8 cellular contexts compared by ENCODE assay signal in the genomic region with DNA sequence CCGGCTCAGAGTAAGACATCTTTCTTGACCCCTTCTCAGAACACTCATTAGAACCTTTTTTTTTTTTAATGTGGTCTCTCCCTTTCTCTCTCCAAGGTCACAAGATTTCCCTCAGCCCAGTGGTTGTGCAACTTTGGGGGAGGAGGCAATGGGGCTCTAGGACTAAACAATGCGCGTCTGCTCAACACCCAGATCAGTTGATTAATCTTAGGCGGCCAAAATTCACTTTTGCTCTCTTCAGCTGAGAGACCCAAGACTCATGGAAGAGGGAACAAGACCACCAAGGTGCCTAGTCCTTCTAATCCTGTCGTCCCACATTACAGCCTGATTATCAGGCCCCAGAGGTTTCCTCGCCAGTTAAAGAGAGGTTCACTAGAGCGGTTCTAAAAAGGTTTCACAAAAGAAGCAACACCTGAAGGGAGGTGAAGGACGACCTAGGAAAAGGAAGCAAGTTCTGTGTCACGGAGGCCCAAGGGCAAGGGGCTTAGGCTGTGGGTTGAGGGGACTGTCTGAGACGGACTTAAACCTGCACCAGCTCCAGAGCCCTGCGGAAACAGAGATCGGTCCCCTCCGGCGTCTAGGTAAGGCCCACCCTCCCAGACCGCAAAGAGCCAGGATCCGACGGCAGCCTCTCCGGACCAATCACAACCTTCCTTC. TPM values are rescaled to one million over a fixed set of nuclear protein-coding genes. Genes with fewer than 3 reads are reported as not detected.
DNase-seq lines count a peak whose midpoint lies in the region; ATAC-seq and TF ChIP-seq lines count a peak whose summit lies in the region.

No MANE protein-coding gene starts in this region.

- H3K4me3 ChIP-seq in IMR-90 (ENCODE audit: insufficient read depth, low read depth, low read length), result peak overlapping the region; percentile 64
- H3K4me3 ChIP-seq in left ventricle myocardium inferior, result peak overlapping the region; percentile 80
- H3K4me3 ChIP-seq in retinal pigment epithelial cell (ENCODE audit: low read length), result peak overlapping the region; percentile 78

- H3K14ac ChIP-seq in IMR-90 (replicated peaks; ENCODE audit: low read depth, low read length), result peak overlapping the region; percentile 91

- no peaks in the 10 kb centered on the region for H3K27me3 Mint-ChIP-seq in CD4-positive, alpha-beta T cell
- H3K27me3 Mint-ChIP-seq in activated T-helper 2 cell treated with anti-CD3 and anti-CD28 coated beads, Interferon-gamma antibody, Interleukin-2, Interleukin-4, amounts not matched to agents 10 μg/mL and 5 μg/mL and 100 μg/mL, durations not matched to agents 14 hours and 24 hours and 36 hours (ENCODE audit: low read depth), result no peaks in the 10 kb centered on the region

- no peaks in the 10 kb centered on the region for H3K9me3 ChIP-seq in CD4-positive, alpha-beta T cell (ENCODE audit: control insufficient read depth, low read length)
- H3K9me3 ChIP-seq in IMR-90 (ENCODE audit: control insufficient read depth, insufficient read depth, low read length), result no peaks in the 10 kb centered on the region
- H3K9me3 ChIP-seq in left ventricle myocardium inferior (replicated peaks), result no peaks in the 10 kb centered on the region

- ATAC-seq in CD4-positive, alpha-beta T cell (ENCODE audit: poor library complexity), result no peak
- no peak for ATAC-seq in IMR-90 (ENCODE audit: low read depth)
- no peak for ATAC-seq in HG02571 (IDR thresholded peaks at IDR 0.05; ENCODE audit: unreplicated experiment)
- no peak for ATAC-seq in GM18867 (IDR thresholded peaks at IDR 0.05; ENCODE audit: unreplicated experiment)

- H3K4me1 Mint-ChIP-seq in CD4-positive, alpha-beta T cell (ENCODE audit: low read depth), result peaks cover 48% of the 10 kb centered on the region
- peaks cover 27% of the 10 kb centered on the region for H3K4me1 Mint-ChIP-seq in activated T-helper 2 cell treated with anti-CD3 and anti-CD28 coated beads, Interferon-gamma antibody, Interleukin-2, Interleukin-4, amounts not matched to agents 10 μg/mL and 5 μg/mL and 100 μg/mL, durations not matched to agents 14 hours and 24 hours and 36 hours (ENCODE audit: low read depth)

- peak overlapping the region; percentile 89 for H2AFZ ChIP-seq in IMR-90 (replicated peaks; ENCODE audit: low read length, poor library complexity)

- peaks cover 14% of the 10 kb centered on the region; the same call in 1 of the 2 replicates for H3K36me3 ChIP-seq in IMR-90 (ENCODE audit: control insufficient read depth, insufficient read depth, low read length)
- peaks cover 13% of the 10 kb centered on the region for H3K36me3 ChIP-seq in left ventricle myocardium inferior

- no peak for DNase-seq in CD4-positive, alpha-beta T cell
- DNase-seq in IMR-90 (peak; percentile 65), left ventricle myocardium inferior (peak; percentile 52), retinal pigment epithelial cell (ENCODE audit: low read depth) (peak; percentile 54), GM20000 (ENCODE audit: low spot score) (no peak)
- peak; percentile 32 for DNase-seq in activated T-helper 2 cell treated with anti-CD3 and anti-CD28 coated beads, Interferon-gamma antibody, Interleukin-2, Interleukin-4, amounts not matched to agents 10 μg/mL and 5 μg/mL and 100 μg/mL, durations not matched to agents 14 hours and 24 hours and 36 hours (ENCODE audit: low spot score)

- CTCF ChIA-PET in CD4-positive, alpha-beta T cell (lab: Charles Lee), result interaction anchor here (0.8 to 2.9 kb wide), 6 partner anchors 9 to 180 kb away, joined by 3 to 14 read pairs (median 6); partner anchors contain the start of genes AAAS and PCBP2
- CTCF ChIA-PET in IMR-90 (lab: Yijun Ruan, JAX), result interaction anchor here (0.7 to 1.1 kb wide), 2 partner anchors 12 to 22 kb away, joined by 3 to 6 read pairs; no protein-coding TSS in a partner anchor

- peak overlapping the region; percentile 90 for H4K91ac ChIP-seq in IMR-90 (ENCODE audit: insufficient read depth, low read depth, low read length)

- peak overlapping the region; percentile 96 for H2AK9ac ChIP-seq in IMR-90 (replicated peaks; ENCODE audit: low read depth, low read length, poor library complexity)

- peak overlapping the region; percentile 89 for H3K23ac ChIP-seq in IMR-90 (ENCODE audit: low read depth, low read length)

- TF ChIP-seq CTCF in CD4-positive, alpha-beta T cell (IDR thresholded peaks at IDR 0.05), result no peak
- no peak for TF ChIP-seq CTCF in IMR-90 (conservative IDR thresholded peaks at IDR 0.05; ENCODE audit: low read depth, low read length)
- no peak for TF ChIP-seq CTCF in left ventricle myocardium inferior (IDR thresholded peaks at IDR 0.05; ENCODE audit: borderline replicate concordance)
- TF ChIP-seq CTCF in retinal pigment epithelial cell (conservative IDR thresholded peaks at IDR 0.05; ENCODE audit: low read depth, low read length), result no peak
- no peak for TF ChIP-seq CTCF in GM20000 (IDR thresholded peaks at IDR 0.05; ENCODE audit: extremely low read depth, missing control alignments)

- H2BK15ac ChIP-seq in IMR-90 (ENCODE audit: low read depth, low read length), result peak overlapping the region; percentile 60; the same call in 2 of the 3 replicates

- peak overlapping the region; percentile 93 for H2AK5ac ChIP-seq in IMR-90 (ENCODE audit: low read depth, low read length)

- H3K56ac ChIP-seq in IMR-90 (ENCODE audit: extremely low read depth, insufficient read depth, low read length), result peak overlapping the region; percentile 83

- peak overlapping the region; percentile 95 for H4K5ac ChIP-seq in IMR-90 (ENCODE audit: low read depth, low read length)

- H3K9me1 ChIP-seq in IMR-90 (ENCODE audit: insufficient read depth, low read length), result peaks cover 37% of the 10 kb centered on the region

- intact Hi-C loops in CD4-positive, alpha-beta T cell (cut with DNase I, micrococcal nuclease), result loop anchor here (1.0 to 5.0 kb wide), 5 partner anchors 47 to 227 kb away; partner anchors contain the start of genes ATP5MC2 (in 1 of the 2), CALCOCO1 (in 1 of the 2), PCBP2 (in 1 of the 2) and PRR13 (in 1 of the 2)
- intact Hi-C loops in IMR-90 (cut with micrococcal nuclease) (loop anchor here (2.0 to 5.0 kb wide), 2 partner anchors 48 to 179 kb away; partner anchors contain the start of genes AAAS and PCBP2), left ventricle myocardium inferior (cut with micrococcal nuclease) (no loop called here)
- intact Hi-C loops in activated T-helper 2 cell treated with anti-CD3 and anti-CD28 coated beads, Interferon-gamma antibody, Interleukin-2, Interleukin-4, amounts not matched to agents 10 μg/mL and 5 μg/mL and 100 μg/mL, durations not matched to agents 14 hours and 24 hours and 36 hours (cut with micrococcal nuclease), result loop anchor here (2.0 to 10.0 kb wide), 2 partner anchors 119 to 295 kb away; partner anchors contain the start of genes ITGB7 and SP1

- peaks cover 18% of the 10 kb centered on the region for H3K4me1 ChIP-seq in IMR-90 (ENCODE audit: control insufficient read depth, insufficient read depth, low read length)
- peaks cover 63% of the 10 kb centered on the region for H3K4me1 ChIP-seq in left ventricle myocardium inferior

- 0% methylated on average over 3 of the region's 18 CpGs; no CpG with 5 or more reads in 1 of the 2 experiments for WGBS in IMR-90 (ENCODE audit: extremely low coverage in 2 of 2, insufficient read length in 1 of 2), 2 experiments

- in situ Hi-C loops in IMR-90 (cut with MboI; ENCODE audit: low sequenced_read_pairs), result loop anchor here (10.0 kb wide), 1 partner anchor 175 kb away; the partner anchor contains the start of gene AAAS

- peak overlapping the region; percentile 84 to 98 for H4K8ac ChIP-seq in IMR-90 (ENCODE audit: low read depth in 2 of 2, low read length in 2 of 2)

- peak overlapping the region; percentile 87 for H3K27ac ChIP-seq in CD4-positive, alpha-beta T cell (ENCODE audit: low read depth, low read length)
- H3K27ac ChIP-seq in IMR-90 (ENCODE audit: insufficient read depth, low read length) (peak overlapping the region; percentile 92), left ventricle myocardium inferior (replicated peaks) (peak overlapping the region; percentile 99)

- dilution Hi-C loops in IMR-90 (cut with HindIII; ENCODE audit: low sequenced_read_pairs, unreplicated experiment), result no loop called here

- TF ChIP-seq RAD21 in IMR-90 (IDR thresholded peaks at IDR 0.05; ENCODE audit: low read length), result no peak

- peaks cover 28 to 76% of the 10 kb centered on the region in 2 experiments; a peak in 3 of 4 replicates for H3K79me1 ChIP-seq in IMR-90 (ENCODE audit: low read depth in 1 of 2, low read length in 2 of 2)

- POLR2A ChIA-PET in CD4-positive, alpha-beta T cell (lab: Charles Lee), result interaction anchor here (0.9 to 3.4 kb wide), 48 partner anchors 9 to 780 kb away, joined by 3 to 65 read pairs (median 6); partner anchors contain the start of genes AAAS, ATF7, ATP5MC2 and CALCOCO1
- POLR2A ChIA-PET in IMR-90 (lab: Charles Lee; ENCODE audit: unreplicated experiment), result interaction anchor here (0.6 to 1.0 kb wide), 3 partner anchors 9 to 239 kb away, joined by 4 to 9 read pairs (median 4); no protein-coding TSS in a partner anchor

- H3K9me3 Mint-ChIP-seq in CD4-positive, alpha-beta T cell, result no peaks in the 10 kb centered on the region
- no peaks in the 10 kb centered on the region for H3K9me3 Mint-ChIP-seq in activated T-helper 2 cell treated with anti-CD3 and anti-CD28 coated beads, Interferon-gamma antibody, Interleukin-2, Interleukin-4, amounts not matched to agents 10 μg/mL and 5 μg/mL and 100 μg/mL, durations not matched to agents 14 hours and 24 hours and 36 hours

- peak overlapping the region; percentile 93 for H3K4me2 ChIP-seq in IMR-90 (ENCODE audit: low read depth, low read length)

- no TSS peak for BruUV-seq in IMR-90 (replicated peaks; lab: Mats Ljungman, UMichigan)

- peak overlapping the region; percentile 98 for H3K27ac Mint-ChIP-seq in CD4-positive, alpha-beta T cell
- H3K27ac Mint-ChIP-seq in activated T-helper 2 cell treated with anti-CD3 and anti-CD28 coated beads, Interferon-gamma antibody, Interleukin-2, Interleukin-4, amounts not matched to agents 10 μg/mL and 5 μg/mL and 100 μg/mL, durations not matched to agents 14 hours and 24 hours and 36 hours, result peak overlapping the region; percentile 98

- H3K4me3 Mint-ChIP-seq in CD4-positive, alpha-beta T cell, result peak overlapping the region; percentile 96
- peak overlapping the region; percentile 90 for H3K4me3 Mint-ChIP-seq in activated T-helper 2 cell treated with anti-CD3 and anti-CD28 coated beads, Interferon-gamma antibody, Interleukin-2, Interleukin-4, amounts not matched to agents 10 μg/mL and 5 μg/mL and 100 μg/mL, durations not matched to agents 14 hours and 24 hours and 36 hours (ENCODE audit: low read depth)

- peak overlapping the region; percentile 93 for H3K18ac ChIP-seq in IMR-90 (ENCODE audit: low read depth, low read length)

- peaks cover 9% of the 10 kb centered on the region for H3K36me3 Mint-ChIP-seq in CD4-positive, alpha-beta T cell (ENCODE audit: low read depth)
- H3K36me3 Mint-ChIP-seq in activated T-helper 2 cell treated with anti-CD3 and anti-CD28 coated beads, Interferon-gamma antibody, Interleukin-2, Interleukin-4, amounts not matched to agents 10 μg/mL and 5 μg/mL and 100 μg/mL, durations not matched to agents 14 hours and 24 hours and 36 hours (ENCODE audit: low read depth), result peaks cover 9% of the 10 kb centered on the region

- peak; percentile 88 for TF ChIP-seq POLR2A in IMR-90 (IDR thresholded peaks at IDR 0.05; ENCODE audit: low read depth, low read length)

- H3K27me3 ChIP-seq in CD4-positive, alpha-beta T cell (ENCODE audit: control insufficient read depth, insufficient read depth, low read length), result no peaks in the 10 kb centered on the region
- no peaks in the 10 kb centered on the region for H3K27me3 ChIP-seq in IMR-90 (ENCODE audit: control insufficient read depth, insufficient read depth, low read length)
- H3K27me3 ChIP-seq in left ventricle myocardium inferior (ENCODE audit: low read depth), result no peaks in the 10 kb centered on the region

- peak overlapping the region; percentile 88 for H2BK5ac ChIP-seq in IMR-90 (ENCODE audit: low read depth, low read length, poor library complexity, severe bottlenecking)

- H2BK120ac ChIP-seq in IMR-90 (ENCODE audit: low read depth, low read length), result peak overlapping the region; percentile 79

- peak overlapping the region; percentile 95 for H3K4ac ChIP-seq in IMR-90 (ENCODE audit: low read depth, low read length)

- H4K20me1 ChIP-seq in IMR-90 (ENCODE audit: insufficient read depth, low read length), result peaks cover 3% of the 10 kb centered on the region

- H3K9ac ChIP-seq in IMR-90 (ENCODE audit: low read depth, low read length), result peak overlapping the region; percentile 91

- peak overlapping the region; percentile 52; the same call in 1 of the 2 replicates for H2BK20ac ChIP-seq in IMR-90 (ENCODE audit: low read depth, low read length)

RNA-seq across cellular contexts. Expression of gene TARBP2, which starts 0.8 kb away (rescaled TPM):
- total RNA-seq in CD4-positive, alpha-beta T cell, result 10 to 100 TPM; 21.7 to 22.4 TPM
- total RNA-seq in IMR-90 (2012; rRNA removed), result 27.4 and 27.8 TPM in 2 replicates
- 46.1 and 49.6 TPM in 2 replicates for polyA plus RNA-seq in IMR-90 (2012; rRNA removed)
- 31.9 and 38.5 TPM in 2 replicates for polyA plus RNA-seq in IMR-90 (2012; cell fraction: cytosol; rRNA removed)
- polyA plus RNA-seq in IMR-90 (2012; cell fraction: nucleus; rRNA removed; ENCODE audit: low replicate concordance), result 128 and 140 TPM in 2 replicates
- total RNA-seq in activated T-helper 2 cell treated with anti-CD3 and anti-CD28 coated beads, Interferon-gamma antibody, Interleukin-2, Interleukin-4, amounts not matched to agents 10 μg/mL and 5 μg/mL and 100 μg/mL, durations not matched to agents 14 hours and 24 hours and 36 hours, result 43.9 and 47.0 TPM in 2 replicates
- total RNA-seq in left ventricle myocardium inferior, result 12.9 TPM

RNA-seq across cellular contexts. Expression of gene MAP3K12, which starts 1.0 kb away (rescaled TPM):
- total RNA-seq in CD4-positive, alpha-beta T cell, result 10 to 100 TPM; 12.6 to 15.2 TPM
- total RNA-seq in IMR-90 (2012; rRNA removed) (20.6 and 29.0 TPM in 2 replicates), left ventricle myocardium inferior (4.8 TPM)
- polyA plus RNA-seq in IMR-90 (2012; rRNA removed), result 48.6 and 52.5 TPM in 2 replicates
- polyA plus RNA-seq in IMR-90 (2012; cell fraction: cytosol; rRNA removed), result 18.8 and 22.6 TPM in 2 replicates
- polyA plus RNA-seq in IMR-90 (2012; cell fraction: nucleus; rRNA removed; ENCODE audit: low replicate concordance), result 284 and 449 TPM in 2 replicates
- total RNA-seq in activated T-helper 2 cell treated with anti-CD3 and anti-CD28 coated beads, Interferon-gamma antibody, Interleukin-2, Interleukin-4, amounts not matched to agents 10 μg/mL and 5 μg/mL and 100 μg/mL, durations not matched to agents 14 hours and 24 hours and 36 hours, result 14.4 and 14.7 TPM in 2 replicates

RNA-seq across cellular contexts. Expression of gene NPFF, which starts 7.0 kb away (rescaled TPM):
- not detected for total RNA-seq in CD4-positive, alpha-beta T cell
- total RNA-seq in IMR-90 (2012; rRNA removed), result not detected in 2 replicates
- polyA plus RNA-seq in IMR-90 (2012; rRNA removed), result not detected in 2 replicates
- polyA plus RNA-seq in IMR-90 (2012; cell fraction: cytosol; rRNA removed), result not detected in 2 replicates
- 0.87 TPM in 1 of 2 replicates, not detected in the other for polyA plus RNA-seq in IMR-90 (2012; cell fraction: nucleus; rRNA removed; ENCODE audit: low replicate concordance)
- total RNA-seq in activated T-helper 2 cell treated with anti-CD3 and anti-CD28 coated beads, Interferon-gamma antibody, Interleukin-2, Interleukin-4, amounts not matched to agents 10 μg/mL and 5 μg/mL and 100 μg/mL, durations not matched to agents 14 hours and 24 hours and 36 hours, result not detected in 2 replicates
- not detected for total RNA-seq in left ventricle myocardium inferior

RNA-seq across cellular contexts. Expression of gene PCBP2, which starts 48.3 kb away (rescaled TPM):
- 1,000 to 10,000 TPM; 1,331 to 1,359 TPM for total RNA-seq in CD4-positive, alpha-beta T cell
- total RNA-seq in IMR-90 (2012; rRNA removed) (190 and 198 TPM in 2 replicates), left ventricle myocardium inferior (530 TPM)
- polyA plus RNA-seq in IMR-90 (2012; rRNA removed), result 409 and 586 TPM in 2 replicates
- 248 and 496 TPM in 2 replicates for polyA plus RNA-seq in IMR-90 (2012; cell fraction: cytosol; rRNA removed)
- 390 and 761 TPM in 2 replicates for polyA plus RNA-seq in IMR-90 (2012; cell fraction: nucleus; rRNA removed; ENCODE audit: low replicate concordance)
- total RNA-seq in activated T-helper 2 cell treated with anti-CD3 and anti-CD28 coated beads, Interferon-gamma antibody, Interleukin-2, Interleukin-4, amounts not matched to agents 10 μg/mL and 5 μg/mL and 100 μg/mL, durations not matched to agents 14 hours and 24 hours and 36 hours, result 985 and 1,001 TPM in 2 replicates

RNA-seq across cellular contexts. Expression of gene PRR13, which starts 58.7 kb away (rescaled TPM):
- 100 to 1,000 TPM; 133 to 142 TPM for total RNA-seq in CD4-positive, alpha-beta T cell
- 25.5 and 31.4 TPM in 2 replicates for total RNA-seq in IMR-90 (2012; rRNA removed)
- polyA plus RNA-seq in IMR-90 (2012; rRNA removed), result 95.7 and 114 TPM in 2 replicates
- polyA plus RNA-seq in IMR-90 (2012; cell fraction: cytosol; rRNA removed), result 64.4 and 67.7 TPM in 2 replicates
- polyA plus RNA-seq in IMR-90 (2012; cell fraction: nucleus; rRNA removed; ENCODE audit: low replicate concordance), result 27.8 and 46.6 TPM in 2 replicates
- total RNA-seq in activated T-helper 2 cell treated with anti-CD3 and anti-CD28 coated beads, Interferon-gamma antibody, Interleukin-2, Interleukin-4, amounts not matched to agents 10 μg/mL and 5 μg/mL and 100 μg/mL, durations not matched to agents 14 hours and 24 hours and 36 hours, result 178 and 198 TPM in 2 replicates
- 53.1 TPM for total RNA-seq in left ventricle myocardium inferior

Comparison
In these comparisons a context has a peak if more than half of its experiments do, and no peak if none do; other contexts are left out.
1. DNase-seq: peak in IMR-90 (single experiment), activated T-helper 2 cell treated with anti-CD3 and anti-CD28 coated beads, Interferon-gamma antibody, Interleukin-2, Interleukin-4, amounts not matched to agents 10 μg/mL and 5 μg/mL and 100 μg/mL, durations not matched to agents 14 hours and 24 hours and 36 hours (single experiment), left ventricle myocardium inferior (single experiment) and retinal pigment epithelial cell (single experiment); none in CD4-positive, alpha-beta T cell (0 of 10) and GM20000 (single experiment).
2. Peak in every context shown above with its lines, with median percentiles within 50 percentile points of each other: H3K27ac ChIP-seq and H3K4me3 ChIP-seq.